Comparison of ENCODE assay signal across 1 cellular context in genomic region chr16:17171250-17172143, GRCh38.
A peak's percentile ranks its signal among the peaks of the same experiment; 100 is the strongest.
TF ChIP-seq lines count a peak whose summit lies in the region.

No MANE protein-coding gene starts in this region.

TF ChIP-seq in HepG2, 621 proteins besides CTCF, POLR2A, EP300 and RAD21 (continued from another document):
- peak; percentile 50; the same call in 1 of the 2 replicates for TF ChIP-seq ESRRA (CRISPR knock-in tag; IDR thresholded peaks at IDR 0.05; ENCODE audit: low read depth)
- TF ChIP-seq ZNF605 (CRISPR knock-in tag; IDR thresholded peaks at IDR 0.05): 0 out of 2 replicates have a peak, but pooled peaks have one; percentile 24
- peak; percentile 63; the same call in 1 of the 2 replicates for TF ChIP-seq FOXK1 (CRISPR knock-in tag; IDR thresholded peaks at IDR 0.05; ENCODE audit: borderline replicate concordance, low read depth)
- no peak for TF ChIP-seq ZFX (CRISPR knock-in tag; IDR thresholded peaks at IDR 0.05; ENCODE audit: low read depth)
- TF ChIP-seq ZBTB3 (CRISPR knock-in tag; IDR thresholded peaks at IDR 0.05; ENCODE audit: borderline replicate concordance, low read depth): no peak
- TF ChIP-seq ZNF275 (CRISPR knock-in tag; IDR thresholded peaks at IDR 0.05; ENCODE audit: borderline replicate concordance): no peak
- TF ChIP-seq MAFF (IDR thresholded peaks at IDR 0.05; ENCODE audit: low read depth, low read length): peak; percentile 0; the same call in 1 of the 2 replicates
- TF ChIP-seq ZNF550 (CRISPR knock-in tag; IDR thresholded peaks at IDR 0.05; ENCODE audit: borderline replicate concordance): no peak
- TF ChIP-seq PAX8 (CRISPR knock-in tag; IDR thresholded peaks at IDR 0.05; ENCODE audit: borderline replicate concordance): no peak
- TF ChIP-seq RXRB (CRISPR knock-in tag; IDR thresholded peaks at IDR 0.05; ENCODE audit: borderline replicate concordance): 0 out of 2 replicates have a peak, but pooled peaks have one; percentile 28
- TF ChIP-seq, protein P1, sequence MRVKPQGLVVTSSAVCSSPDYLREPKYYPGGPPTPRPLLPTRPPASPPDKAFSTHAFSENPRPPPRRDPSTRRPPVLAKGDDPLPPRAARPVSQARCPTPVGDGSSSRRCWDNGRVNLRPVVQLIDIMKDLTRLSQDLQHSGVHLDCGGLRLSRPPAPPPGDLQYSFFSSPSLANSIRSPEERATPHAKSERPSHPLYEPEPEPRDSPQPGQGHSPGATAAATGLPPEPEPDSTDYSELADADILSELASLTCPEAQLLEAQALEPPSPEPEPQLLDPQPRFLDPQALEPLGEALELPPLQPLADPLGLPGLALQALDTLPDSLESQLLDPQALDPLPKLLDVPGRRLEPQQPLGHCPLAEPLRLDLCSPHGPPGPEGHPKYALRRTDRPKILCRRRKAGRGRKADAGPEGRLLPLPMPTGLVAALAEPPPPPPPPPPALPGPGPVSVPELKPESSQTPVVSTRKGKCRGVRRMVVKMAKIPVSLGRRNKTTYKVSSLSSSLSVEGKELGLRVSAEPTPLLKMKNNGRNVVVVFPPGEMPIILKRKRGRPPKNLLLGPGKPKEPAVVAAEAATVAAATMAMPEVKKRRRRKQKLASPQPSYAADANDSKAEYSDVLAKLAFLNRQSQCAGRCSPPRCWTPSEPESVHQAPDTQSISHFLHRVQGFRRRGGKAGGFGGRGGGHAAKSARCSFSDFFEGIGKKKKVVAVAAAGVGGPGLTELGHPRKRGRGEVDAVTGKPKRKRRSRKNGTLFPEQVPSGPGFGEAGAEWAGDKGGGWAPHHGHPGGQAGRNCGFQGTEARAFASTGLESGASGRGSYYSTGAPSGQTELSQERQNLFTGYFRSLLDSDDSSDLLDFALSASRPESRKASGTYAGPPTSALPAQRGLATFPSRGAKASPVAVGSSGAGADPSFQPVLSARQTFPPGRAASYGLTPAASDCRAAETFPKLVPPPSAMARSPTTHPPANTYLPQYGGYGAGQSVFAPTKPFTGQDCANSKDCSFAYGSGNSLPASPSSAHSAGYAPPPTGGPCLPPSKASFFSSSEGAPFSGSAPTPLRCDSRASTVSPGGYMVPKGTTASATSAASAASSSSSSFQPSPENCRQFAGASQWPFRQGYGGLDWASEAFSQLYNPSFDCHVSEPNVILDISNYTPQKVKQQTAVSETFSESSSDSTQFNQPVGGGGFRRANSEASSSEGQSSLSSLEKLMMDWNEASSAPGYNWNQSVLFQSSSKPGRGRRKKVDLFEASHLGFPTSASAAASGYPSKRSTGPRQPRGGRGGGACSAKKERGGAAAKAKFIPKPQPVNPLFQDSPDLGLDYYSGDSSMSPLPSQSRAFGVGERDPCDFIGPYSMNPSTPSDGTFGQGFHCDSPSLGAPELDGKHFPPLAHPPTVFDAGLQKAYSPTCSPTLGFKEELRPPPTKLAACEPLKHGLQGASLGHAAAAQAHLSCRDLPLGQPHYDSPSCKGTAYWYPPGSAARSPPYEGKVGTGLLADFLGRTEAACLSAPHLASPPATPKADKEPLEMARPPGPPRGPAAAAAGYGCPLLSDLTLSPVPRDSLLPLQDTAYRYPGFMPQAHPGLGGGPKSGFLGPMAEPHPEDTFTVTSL (CRISPR knock-in tag; IDR thresholded peaks at IDR 0.05; ENCODE audit: borderline replicate concordance): peak; percentile 82
- TF ChIP-seq HNF4A (CRISPR knock-in tag; IDR thresholded peaks at IDR 0.05): peak; percentile 66
- TF ChIP-seq ZNF841 (CRISPR knock-in tag; IDR thresholded peaks at IDR 0.05; ENCODE audit: borderline replicate concordance): no peak
- TF ChIP-seq ZNF563 (CRISPR knock-in tag; IDR thresholded peaks at IDR 0.05): no peak
- peak; percentile 54 for TF ChIP-seq HDAC1 (CRISPR knock-in tag; IDR thresholded peaks at IDR 0.05)
- no peak for TF ChIP-seq NFKB2 (CRISPR knock-in tag; IDR thresholded peaks at IDR 0.05; ENCODE audit: borderline replicate concordance)
- peak; percentile 89 for TF ChIP-seq ONECUT2 (CRISPR knock-in tag; IDR thresholded peaks at IDR 0.05)
- no peak for TF ChIP-seq FOXP1 (IDR thresholded peaks at IDR 0.05)
- peak; percentile 73 for TF ChIP-seq FOXP1 (CRISPR knock-in tag; IDR thresholded peaks at IDR 0.05)
- TF ChIP-seq ZNF883 (CRISPR knock-in tag; IDR thresholded peaks at IDR 0.05; ENCODE audit: not compliant biosample characterization): no peak
- peak; percentile 1; the same call in 1 of the 2 replicates for TF ChIP-seq RARA (CRISPR knock-in tag; IDR thresholded peaks at IDR 0.05)
- TF ChIP-seq CHD4 (IDR thresholded peaks at IDR 0.05; ENCODE audit: borderline replicate concordance, low read length): no peak
- TF ChIP-seq, protein P2, sequence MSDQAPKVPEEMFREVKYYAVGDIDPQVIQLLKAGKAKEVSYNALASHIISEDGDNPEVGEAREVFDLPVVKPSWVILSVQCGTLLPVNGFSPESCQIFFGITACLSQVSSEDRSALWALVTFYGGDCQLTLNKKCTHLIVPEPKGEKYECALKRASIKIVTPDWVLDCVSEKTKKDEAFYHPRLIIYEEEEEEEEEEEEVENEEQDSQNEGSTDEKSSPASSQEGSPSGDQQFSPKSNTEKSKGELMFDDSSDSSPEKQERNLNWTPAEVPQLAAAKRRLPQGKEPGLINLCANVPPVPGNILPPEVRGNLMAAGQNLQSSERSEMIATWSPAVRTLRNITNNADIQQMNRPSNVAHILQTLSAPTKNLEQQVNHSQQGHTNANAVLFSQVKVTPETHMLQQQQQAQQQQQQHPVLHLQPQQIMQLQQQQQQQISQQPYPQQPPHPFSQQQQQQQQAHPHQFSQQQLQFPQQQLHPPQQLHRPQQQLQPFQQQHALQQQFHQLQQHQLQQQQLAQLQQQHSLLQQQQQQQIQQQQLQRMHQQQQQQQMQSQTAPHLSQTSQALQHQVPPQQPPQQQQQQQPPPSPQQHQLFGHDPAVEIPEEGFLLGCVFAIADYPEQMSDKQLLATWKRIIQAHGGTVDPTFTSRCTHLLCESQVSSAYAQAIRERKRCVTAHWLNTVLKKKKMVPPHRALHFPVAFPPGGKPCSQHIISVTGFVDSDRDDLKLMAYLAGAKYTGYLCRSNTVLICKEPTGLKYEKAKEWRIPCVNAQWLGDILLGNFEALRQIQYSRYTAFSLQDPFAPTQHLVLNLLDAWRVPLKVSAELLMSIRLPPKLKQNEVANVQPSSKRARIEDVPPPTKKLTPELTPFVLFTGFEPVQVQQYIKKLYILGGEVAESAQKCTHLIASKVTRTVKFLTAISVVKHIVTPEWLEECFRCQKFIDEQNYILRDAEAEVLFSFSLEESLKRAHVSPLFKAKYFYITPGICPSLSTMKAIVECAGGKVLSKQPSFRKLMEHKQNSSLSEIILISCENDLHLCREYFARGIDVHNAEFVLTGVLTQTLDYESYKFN (CRISPR knock-in tag; conservative IDR thresholded peaks at IDR 0.05): peak; percentile 49
- no peak for TF ChIP-seq LCORL (IDR thresholded peaks at IDR 0.05)
- peak; percentile 42; the same call in 1 of the 2 replicates for TF ChIP-seq LCORL (CRISPR knock-in tag; IDR thresholded peaks at IDR 0.05)
- no peak for TF ChIP-seq CREB1 (IDR thresholded peaks at IDR 0.05)
- peak; percentile 41; the same call in 1 of the 2 replicates for TF ChIP-seq CREB1 (CRISPR knock-in tag; IDR thresholded peaks at IDR 0.05)
- no peak for TF ChIP-seq SIX4 (CRISPR knock-in tag; IDR thresholded peaks at IDR 0.05)
- TF ChIP-seq ZNF790 (CRISPR knock-in tag; IDR thresholded peaks at IDR 0.05; ENCODE audit: borderline replicate concordance): no peak
- no peak for TF ChIP-seq ZC3H4 (CRISPR knock-in tag; IDR thresholded peaks at IDR 0.05; ENCODE audit: borderline replicate concordance)
- TF ChIP-seq, protein P3, sequence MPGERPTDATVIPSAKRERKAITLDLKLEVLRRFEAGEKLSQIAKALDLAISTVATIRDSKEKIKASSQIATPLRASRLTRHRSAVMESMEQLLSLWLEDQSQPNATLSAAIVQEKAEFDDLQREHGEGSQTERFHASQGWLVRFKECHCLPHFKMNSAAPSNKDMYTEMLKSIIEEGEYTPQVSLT (CRISPR knock-in tag; IDR thresholded peaks at IDR 0.05; ENCODE audit: borderline replicate concordance, low read depth): no peak
- 0 out of 2 replicates have a peak, but pooled peaks have one; percentile 41 for TF ChIP-seq EED (CRISPR knock-in tag; IDR thresholded peaks at IDR 0.05)
TF ChIP-seq in HepG2: peak in this region for 42.
